ENCODE assay signal across 14 cellular contexts in the genomic region with DNA sequence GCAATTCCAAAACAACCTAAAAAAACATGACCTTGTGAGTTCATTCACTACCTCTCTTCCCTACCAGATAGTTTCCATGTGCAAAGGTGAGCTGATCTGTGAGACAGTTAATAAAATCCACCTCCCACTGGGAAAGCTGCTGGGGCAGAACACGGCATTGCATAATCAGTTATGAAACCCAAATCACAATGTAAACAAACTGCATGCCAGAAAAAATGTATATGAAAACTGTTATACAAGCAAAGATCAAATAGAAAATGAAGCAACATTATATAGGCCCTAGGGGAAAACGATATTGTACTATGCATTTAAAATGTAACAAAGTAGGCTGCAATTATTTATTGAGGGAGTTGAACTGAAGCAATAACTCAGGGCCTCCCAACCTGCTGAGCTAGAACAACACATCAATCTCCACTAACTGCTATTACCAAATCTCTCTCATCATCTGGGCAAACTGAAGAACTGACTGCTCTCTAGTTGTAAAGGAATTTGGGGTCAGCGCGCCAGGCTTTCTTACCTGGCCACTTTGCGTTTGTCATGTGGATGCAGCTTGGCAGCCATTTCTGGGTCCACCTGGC. TPM values are rescaled to one million over a fixed set of nuclear protein-coding genes. Genes with fewer than 3 reads are reported as not detected.
DNase-seq lines count a peak whose midpoint lies in the region; ATAC-seq and TF ChIP-seq lines count a peak whose summit lies in the region.
"Had no signal": no experiment of that assay in that cellular context is flagged by ENCODE, and none has a peak within 500 bp of the region (broad histone marks: within the 10 kb centered on the region; RNA-seq: fewer than 3 reads in every experiment).

No MANE protein-coding gene starts in this region.

- ATAC-seq in left colon (peak; percentile 80), HG03432 (IDR thresholded peaks at IDR 0.05; ENCODE audit: unreplicated experiment) (no peak)

- peaks cover 13% of the 10 kb centered on the region; the same call in 1 of the 2 replicates for H3K4me1 ChIP-seq in Caco-2

- peaks cover 22% of the 10 kb centered on the region for H3K36me3 Mint-ChIP-seq in Caco-2 (ENCODE audit: insufficient read depth, unreplicated experiment)

- H3K4me3 Mint-ChIP-seq in Caco-2 (ENCODE audit: unreplicated experiment): no peak overlapping the region

- peaks cover 18% of the 10 kb centered on the region for H3K4me1 Mint-ChIP-seq in Caco-2 (ENCODE audit: low read depth, unreplicated experiment)

- H3K27ac Mint-ChIP-seq in Caco-2 (ENCODE audit: unreplicated experiment): peak overlapping the region; percentile 23

- H3K27ac ChIP-seq in SK-N-MC: peak overlapping the region; percentile 44
- H3K27ac ChIP-seq: SJCRH30 had no signal

- H3K9me3 ChIP-seq in Caco-2 (no peaks in the 10 kb centered on the region), SK-N-MC (ENCODE audit: low read depth, low read length) (no peaks in the 10 kb centered on the region)
- H3K9me3 ChIP-seq: BLaER1 treated with 17β-estradiol and CSF1 and Interleukin-3, amounts not matched to agents 10 nM and 100 nM; SJCRH30; transverse colon had no signal

- CTCF ChIA-PET in Caco-2 (lab: Charles Lee): interaction anchor here (0.7 to 1.0 kb wide), 3 partner anchors 35 to 50 kb away, joined by 3 to 5 read pairs (median 3); partner anchors contain the start of gene MYCL

- POLR2A ChIA-PET in Caco-2 (lab: Charles Lee): no interaction called here

- no peaks in the 10 kb centered on the region for H3K9me3 Mint-ChIP-seq in Caco-2 (ENCODE audit: unreplicated experiment)

- H3K36me3 ChIP-seq in Caco-2 (ENCODE audit: control insufficient read depth, insufficient read depth, low read length) (peaks cover 1% of the 10 kb centered on the region; the same call in 1 of the 2 replicates), SK-N-MC (ENCODE audit: insufficient read depth, low read length) (peaks cover 69% of the 10 kb centered on the region)

- intact Hi-C loops in Caco-2 (cut with micrococcal nuclease; ENCODE audit: unreplicated experiment): loop anchor here (1.0 kb wide), 1 partner anchor 50 kb away; no protein-coding TSS in a partner anchor
- intact Hi-C loops in left colon (cut with DNase I, micrococcal nuclease): no loop called here
- intact Hi-C loops in posterior vena cava (cut with DNase I): no loop called here

- BruUV-seq in Caco-2 (replicated peaks; lab: Mats Ljungman, UMichigan): no TSS peak

- no peak for TF ChIP-seq CTCF in Caco-2 (IDR thresholded peaks at IDR 0.05; ENCODE audit: insufficient read depth in 1 of 2, low read depth in 1 of 2, low read length in 1 of 2, severe bottlenecking in 1 of 2, unreplicated experiment in 1 of 2)

- H3K27me3 ChIP-seq in Caco-2 (replicated peaks; ENCODE audit: control insufficient read depth, insufficient read depth, low read length): no peaks in the 10 kb centered on the region
- H3K27me3 ChIP-seq: BLaER1 treated with 17β-estradiol and CSF1 and Interleukin-3, amounts not matched to agents 10 nM and 100 nM; SJCRH30; transverse colon had no signal

- H3K4me3 ChIP-seq in Caco-2 (ENCODE audit: low read depth, low read length) (no peak overlapping the region), SK-N-MC (no peak overlapping the region)
- H3K4me3 ChIP-seq: BLaER1 treated with 17β-estradiol and CSF1 and Interleukin-3, amounts not matched to agents 10 nM and 100 nM; SJCRH30; transverse colon had no signal

- DNase-seq in Caco-2 (peak; percentile 42), NCI-H1436 (lab: John Stamatoyannopoulos, UW) (peak; percentile 52), SK-N-MC (ENCODE audit: low read depth, low spot score) (peak; percentile 67), left colon (no peak), posterior vena cava (ENCODE audit: low spot score) (no peak), Kasumi-1 (lab: John Stamatoyannopoulos, UW) (no peak)
- no peak for DNase-seq in activated naive CD4-positive, alpha-beta T cell treated with anti-CD3 and anti-CD28 coated beads, Interleukin-2, amount 50 U/mL, for 16 hours
- DNase-seq: activated CD4-positive, alpha-beta T cell treated with anti-CD3 and anti-CD28 coated beads for 1 hour; mesendoderm; MM.1S; SJCRH30; transverse colon had no signal

- no peaks in the 10 kb centered on the region for H3K27me3 Mint-ChIP-seq in Caco-2 (ENCODE audit: insufficient read depth, unreplicated experiment)

- H3K9ac ChIP-seq in SK-N-MC (ENCODE audit: insufficient read length): no peak overlapping the region
- H3K9ac ChIP-seq: BLaER1 treated with 17β-estradiol and CSF1 and Interleukin-3, amounts not matched to agents 10 nM and 100 nM had no signal

RNA-seq across cellular contexts. Expression of gene TRIT1, which starts 31.0 kb away (rescaled TPM):
- total RNA-seq in Caco-2 (2022) (18.9 and 23.5 TPM in 2 replicates), left colon (10 to 100 TPM; 12.1 to 17.0 TPM), posterior vena cava (10 to 100 TPM; 15.1 to 15.8 TPM)

RNA-seq across cellular contexts. Expression of gene MYCL, which starts 49.4 kb away (rescaled TPM):
- total RNA-seq in Caco-2 (2022): 7.2 and 7.8 TPM in 2 replicates
- 10 to 100 TPM; 13.7 to 15.4 TPM for total RNA-seq in left colon
- under 1 TPM; 0.14 to 0.51 TPM for total RNA-seq in posterior vena cava

Comparison
In these comparisons a context has a peak if more than half of its experiments do, and no peak if none do; other contexts are left out.
1. DNase-seq: peak in Caco-2 (2 of 2), NCI-H1436 (single experiment) and SK-N-MC (single experiment); none in left colon (0 of 2), posterior vena cava (single experiment), activated naive CD4-positive, alpha-beta T cell treated with anti-CD3 and anti-CD28 coated beads, Interleukin-2, amount 50 U/mL, for 16 hours (single experiment) and Kasumi-1 (0 of 2).